1 cellular context compared by ENCODE assay signal in the genomic region with DNA sequence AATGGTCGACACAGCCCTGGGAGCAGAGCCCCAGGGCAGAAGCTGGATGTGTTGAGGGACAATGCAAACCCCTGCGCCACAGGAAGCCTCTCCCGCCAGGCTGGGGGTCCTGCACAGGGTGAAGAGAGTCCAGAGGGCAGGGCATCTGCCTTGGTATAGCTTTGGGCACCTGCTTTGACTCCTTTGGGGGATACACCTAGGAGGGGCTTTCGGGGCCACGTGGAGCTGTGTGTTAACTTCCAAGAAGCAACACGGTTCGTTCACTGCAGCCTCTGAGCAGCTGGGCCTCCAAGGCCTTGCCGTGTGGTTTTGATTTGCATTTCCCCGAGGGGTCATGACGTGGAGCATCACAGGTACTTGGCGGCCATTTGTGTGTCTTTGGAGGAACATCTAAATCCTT.
TF ChIP-seq lines count a peak whose summit lies in the region.

No MANE protein-coding gene starts in this region.

TF ChIP-seq in GM23338, 12 proteins besides CTCF, POLR2A, EP300 and RAD21 (continued from another document):
- TF ChIP-seq, protein P1, sequence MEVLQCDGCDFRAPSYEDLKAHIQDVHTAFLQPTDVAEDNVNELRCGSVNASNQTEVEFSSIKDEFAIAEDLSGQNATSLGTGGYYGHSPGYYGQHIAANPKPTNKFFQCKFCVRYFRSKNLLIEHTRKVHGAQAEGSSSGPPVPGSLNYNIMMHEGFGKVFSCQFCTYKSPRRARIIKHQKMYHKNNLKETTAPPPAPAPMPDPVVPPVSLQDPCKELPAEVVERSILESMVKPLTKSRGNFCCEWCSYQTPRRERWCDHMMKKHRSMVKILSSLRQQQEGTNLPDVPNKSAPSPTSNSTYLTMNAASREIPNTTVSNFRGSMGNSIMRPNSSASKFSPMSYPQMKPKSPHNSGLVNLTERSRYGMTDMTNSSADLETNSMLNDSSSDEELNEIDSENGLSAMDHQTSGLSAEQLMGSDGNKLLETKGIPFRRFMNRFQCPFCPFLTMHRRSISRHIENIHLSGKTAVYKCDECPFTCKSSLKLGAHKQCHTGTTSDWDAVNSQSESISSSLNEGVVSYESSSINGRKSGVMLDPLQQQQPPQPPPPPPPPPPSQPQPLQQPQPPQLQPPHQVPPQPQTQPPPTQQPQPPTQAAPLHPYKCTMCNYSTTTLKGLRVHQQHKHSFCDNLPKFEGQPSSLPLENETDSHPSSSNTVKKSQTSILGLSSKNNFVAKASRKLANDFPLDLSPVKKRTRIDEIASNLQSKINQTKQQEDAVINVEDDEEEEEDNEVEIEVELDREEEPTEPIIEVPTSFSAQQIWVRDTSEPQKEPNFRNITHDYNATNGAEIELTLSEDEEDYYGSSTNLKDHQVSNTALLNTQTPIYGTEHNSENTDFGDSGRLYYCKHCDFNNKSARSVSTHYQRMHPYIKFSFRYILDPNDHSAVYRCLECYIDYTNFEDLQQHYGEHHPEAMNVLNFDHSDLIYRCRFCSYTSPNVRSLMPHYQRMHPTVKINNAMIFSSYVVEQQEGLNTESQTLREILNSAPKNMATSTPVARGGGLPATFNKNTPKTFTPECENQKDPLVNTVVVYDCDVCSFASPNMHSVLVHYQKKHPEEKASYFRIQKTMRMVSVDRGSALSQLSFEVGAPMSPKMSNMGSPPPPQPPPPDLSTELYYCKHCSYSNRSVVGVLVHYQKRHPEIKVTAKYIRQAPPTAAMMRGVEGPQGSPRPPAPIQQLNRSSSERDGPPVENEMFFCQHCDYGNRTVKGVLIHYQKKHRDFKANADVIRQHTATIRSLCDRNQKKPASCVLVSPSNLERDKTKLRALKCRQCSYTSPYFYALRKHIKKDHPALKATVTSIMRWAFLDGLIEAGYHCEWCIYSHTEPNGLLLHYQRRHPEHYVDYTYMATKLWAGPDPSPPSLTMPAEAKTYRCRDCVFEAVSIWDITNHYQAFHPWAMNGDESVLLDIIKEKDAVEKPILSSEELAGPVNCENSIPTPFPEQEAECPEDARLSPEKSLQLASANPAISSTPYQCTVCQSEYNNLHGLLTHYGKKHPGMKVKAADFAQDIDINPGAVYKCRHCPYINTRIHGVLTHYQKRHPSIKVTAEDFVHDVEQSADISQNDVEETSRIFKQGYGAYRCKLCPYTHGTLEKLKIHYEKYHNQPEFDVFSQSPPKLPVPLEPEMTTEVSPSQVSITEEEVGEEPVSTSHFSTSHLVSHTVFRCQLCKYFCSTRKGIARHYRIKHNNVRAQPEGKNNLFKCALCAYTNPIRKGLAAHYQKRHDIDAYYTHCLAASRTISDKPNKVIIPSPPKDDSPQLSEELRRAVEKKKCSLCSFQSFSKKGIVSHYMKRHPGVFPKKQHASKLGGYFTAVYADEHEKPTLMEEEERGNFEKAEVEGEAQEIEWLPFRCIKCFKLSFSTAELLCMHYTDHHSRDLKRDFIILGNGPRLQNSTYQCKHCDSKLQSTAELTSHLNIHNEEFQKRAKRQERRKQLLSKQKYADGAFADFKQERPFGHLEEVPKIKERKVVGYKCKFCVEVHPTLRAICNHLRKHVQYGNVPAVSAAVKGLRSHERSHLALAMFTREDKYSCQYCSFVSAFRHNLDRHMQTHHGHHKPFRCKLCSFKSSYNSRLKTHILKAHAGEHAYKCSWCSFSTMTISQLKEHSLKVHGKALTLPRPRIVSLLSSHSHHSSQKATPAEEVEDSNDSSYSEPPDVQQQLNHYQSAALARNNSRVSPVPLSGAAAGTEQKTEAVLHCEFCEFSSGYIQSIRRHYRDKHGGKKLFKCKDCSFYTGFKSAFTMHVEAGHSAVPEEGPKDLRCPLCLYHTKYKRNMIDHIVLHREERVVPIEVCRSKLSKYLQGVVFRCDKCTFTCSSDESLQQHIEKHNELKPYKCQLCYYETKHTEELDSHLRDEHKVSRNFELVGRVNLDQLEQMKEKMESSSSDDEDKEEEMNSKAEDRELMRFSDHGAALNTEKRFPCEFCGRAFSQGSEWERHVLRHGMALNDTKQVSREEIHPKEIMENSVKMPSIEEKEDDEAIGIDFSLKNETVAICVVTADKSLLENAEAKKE (CRISPR knock-in tag; IDR thresholded peaks at IDR 0.05), result no peak
- TF ChIP-seq ZNF114 (CRISPR knock-in tag; IDR thresholded peaks at IDR 0.05) (no peak), EZH2 (IDR thresholded peaks at IDR 0.05; ENCODE audit: low read depth, unreplicated experiment) (no peak), POLR2AphosphoS5 (IDR thresholded peaks at IDR 0.05; ENCODE audit: low read depth) (no peak), STAT1 (IDR thresholded peaks at IDR 0.05; ENCODE audit: unreplicated experiment) (no peak), JUNB (IDR thresholded peaks at IDR 0.05; ENCODE audit: unreplicated experiment) (no peak), NANOG (IDR thresholded peaks at IDR 0.05; ENCODE audit: borderline replicate concordance) (no peak), ZNF331 (CRISPR knock-in tag; IDR thresholded peaks at IDR 0.05; ENCODE audit: low read depth) (no peak)
TF ChIP-seq in GM23338: peak in this region for 0.
